1 cellular context compared by ENCODE assay signal in genomic region chr2:12718662-12719399, GRCh38.
TF ChIP-seq lines count a peak whose summit lies in the region.

No MANE protein-coding gene starts in this region.

TF ChIP-seq in H1, 55 proteins besides CTCF, POLR2A, EP300 and RAD21 (continued from another document):
- TF ChIP-seq KDM1A (IDR thresholded peaks at IDR 0.05; ENCODE audit: borderline replicate concordance, low read length) (peak; percentile 42; the same call in 1 of the 2 replicates), YY1 (IDR thresholded peaks at IDR 0.05; ENCODE audit: low read depth, low read length) (peak; percentile 73), POU5F1 (IDR thresholded peaks at IDR 0.05; ENCODE audit: low read depth, low read length) (no peak)
